ENCODE assay signal across 10 cellular contexts in the genomic region with DNA sequence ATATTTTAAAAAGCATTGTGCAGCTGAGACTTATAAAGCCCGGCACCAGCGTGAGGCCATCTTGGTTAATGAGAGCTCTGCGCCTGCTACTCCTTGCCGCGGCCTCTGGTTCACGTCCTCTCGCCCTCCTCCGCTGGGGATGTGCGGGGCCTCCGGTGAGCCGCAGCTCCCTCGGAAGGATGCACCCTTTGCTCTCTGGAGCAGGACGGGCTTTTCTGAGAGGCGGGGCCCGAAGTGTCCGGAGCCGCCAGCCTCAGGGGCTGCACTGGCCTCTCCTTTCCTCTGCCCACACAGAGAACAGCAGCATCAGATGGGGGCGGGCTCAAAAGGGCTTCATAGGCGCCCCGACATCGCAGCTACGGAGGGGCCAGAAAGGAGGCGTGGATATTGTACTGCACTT.
DNase-seq lines count a peak whose midpoint lies in the region; ATAC-seq and TF ChIP-seq lines count a peak whose summit lies in the region.
"Had no signal": no experiment of that assay in that cellular context is flagged by ENCODE, and none has a peak within 500 bp of the region (broad histone marks: within the 10 kb centered on the region; RNA-seq: fewer than 3 reads in every experiment).

No MANE protein-coding gene starts in this region.

- H3K27me3 ChIP-seq in body of pancreas (no peaks in the 10 kb centered on the region), sigmoid colon (peaks cover 0 to 6% (median 0%) of the 10 kb centered on the region in 3 donors)
- H3K27me3 ChIP-seq: adrenal gland had no signal

- DNase-seq in GM03348 (ENCODE audit: low spot score): peak; percentile 50
- DNase-seq in body of pancreas: no peak
- DNase-seq in sigmoid colon: no peak
- no peak for DNase-seq in mucosa of gallbladder (ENCODE audit: low spot score)
- DNase-seq in T-helper 17 cell: no peak
- DNase-seq in activated T-cell treated with anti-CD3 and anti-CD28 coated beads, Interleukin-2, amount 50 U/mL, for 1 hour: no peak

- TF ChIP-seq CTCF in body of pancreas (IDR thresholded peaks at IDR 0.05) (no peak), sigmoid colon (IDR thresholded peaks at IDR 0.05) (no peak)

- no peak overlapping the region for H3K27ac Mint-ChIP-seq in T-helper 17 cell
- H3K27ac Mint-ChIP-seq: T-helper 1 cell treated with Interleukin-12 subunit alpha and Interleukin-12 subunit beta and Interleukin-4 antibody, amounts not matched to agents 30 μg/mL and 1 μg/mL, for 36 hours had no signal

- peak; percentile 33 for ATAC-seq in body of pancreas
- no peak for ATAC-seq in T-helper 17 cell
- ATAC-seq in GM19395 (IDR thresholded peaks at IDR 0.05; ENCODE audit: unreplicated experiment): no peak

- H3K36me3 ChIP-seq in body of pancreas (replicated peaks in 1 of 2; ENCODE audit: insufficient read depth in 1 of 2, low read depth in 2 of 2) (no peaks in the 10 kb centered on the region), sigmoid colon (no peaks in the 10 kb centered on the region)
- H3K36me3 ChIP-seq: adrenal gland had no signal

- no peaks in the 10 kb centered on the region for H3K9me3 ChIP-seq in body of pancreas
- H3K9me3 ChIP-seq in iPS-18c (ENCODE audit: control insufficient read depth, insufficient read depth, low read length): no peaks in the 10 kb centered on the region
- no peaks in the 10 kb centered on the region for H3K9me3 ChIP-seq in sigmoid colon
- no peaks in the 10 kb centered on the region for H3K9me3 ChIP-seq in T-helper 17 cell (ENCODE audit: control insufficient read depth, low read length, poor library complexity, severe bottlenecking)
- H3K9me3 ChIP-seq: adrenal gland had no signal

- no peak overlapping the region for H3K4me3 Mint-ChIP-seq in T-helper 17 cell
- H3K4me3 Mint-ChIP-seq: T-helper 1 cell treated with Interleukin-12 subunit alpha and Interleukin-12 subunit beta and Interleukin-4 antibody, amounts not matched to agents 30 μg/mL and 1 μg/mL, for 36 hours had no signal

- H3K4me3 ChIP-seq in body of pancreas (no peak overlapping the region), iPS-18c (ENCODE audit: insufficient read depth, low read depth, low read length) (peak overlapping the region; percentile 45; the same call in 1 of the 2 replicates), sigmoid colon (peak overlapping the region; percentile 3 to 37 (median 32))

- 20 to 31% methylated on average over 21 to 23 of the region's 23 CpGs for WGBS in body of pancreas, 2 donors
- WGBS in sigmoid colon, 2 donors: 8 to 11% methylated on average over 23 of the region's 23 CpGs

- no peak for TF ChIP-seq EP300 in sigmoid colon (IDR thresholded peaks at IDR 0.05)

- peaks cover 2% of the 10 kb centered on the region for H3K36me3 Mint-ChIP-seq in T-helper 17 cell (ENCODE audit: low read depth)

- no peak overlapping the region for H3K27ac ChIP-seq in body of pancreas
- no peak overlapping the region for H3K27ac ChIP-seq in sigmoid colon

- H3K4me1 ChIP-seq in body of pancreas (no peaks in the 10 kb centered on the region), sigmoid colon (peaks cover 0 to 6% (median 6%) of the 10 kb centered on the region in 4 donors)

- H3K27me3 Mint-ChIP-seq in T-helper 17 cell: peaks cover 56% of the 10 kb centered on the region

- no peak for TF ChIP-seq POLR2A in body of pancreas (IDR thresholded peaks at IDR 0.05)
- no peak for TF ChIP-seq POLR2A in sigmoid colon (IDR thresholded peaks at IDR 0.05)

- intact Hi-C loops in body of pancreas (cut with DNase I) (loop anchor here (10.0 kb wide), 1 partner anchor 345 kb away; no protein-coding TSS in a partner anchor), sigmoid colon (cut with DNase I) (loop anchor here (1.0 to 2.0 kb wide), 2 partner anchors 276 to 349 kb away; no protein-coding TSS in a partner anchor)

- no peaks in the 10 kb centered on the region for H3K4me1 Mint-ChIP-seq in T-helper 17 cell

Comparison
In these comparisons a context has a peak if more than half of its experiments do, and no peak if none do; other contexts are left out.
1. H3K4me3 ChIP-seq: peak in iPS-18c (single experiment) and sigmoid colon (4 of 4); none in body of pancreas (0 of 2).